Comparison of ENCODE assay signal across 8 cellular contexts in the genomic region with DNA sequence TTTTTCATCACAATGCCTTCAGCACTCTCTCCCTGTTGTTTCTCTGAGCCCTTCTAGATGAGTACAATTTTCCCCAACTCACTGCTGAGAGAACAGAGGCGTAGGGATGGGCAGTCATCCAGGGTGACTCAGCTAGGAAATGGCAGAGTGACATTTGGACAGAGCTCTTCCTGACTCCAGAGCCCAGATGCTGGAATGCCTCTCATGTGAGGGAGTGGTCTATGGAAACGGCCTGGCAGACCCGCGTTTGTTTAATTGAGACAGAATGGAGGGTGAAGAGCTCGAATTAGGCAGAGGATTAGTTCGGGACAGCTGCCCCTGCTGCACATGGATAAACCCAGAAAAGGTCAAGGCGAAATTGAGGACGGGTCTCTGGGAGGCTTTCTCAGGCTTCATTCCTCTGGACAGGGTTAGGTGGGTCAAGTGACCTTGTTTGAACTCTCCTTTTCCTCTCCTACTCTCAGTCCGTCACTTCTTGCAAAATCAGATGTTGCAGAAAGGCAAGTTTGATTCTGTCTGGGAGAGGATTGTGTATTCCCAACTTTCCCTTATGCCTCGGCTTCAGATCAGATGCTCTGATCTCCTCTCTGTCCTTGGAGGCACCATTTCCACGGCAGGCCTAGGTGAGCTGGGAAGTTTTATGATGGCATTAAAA. TPM values are rescaled to one million over a fixed set of nuclear protein-coding genes. Genes with fewer than 3 reads are reported as not detected.
A peak's percentile ranks its signal among the peaks of the same experiment; 100 is the strongest.
DNase-seq lines count a peak whose midpoint lies in the region; ATAC-seq, FAIRE-seq and TF ChIP-seq lines count a peak whose summit lies in the region.

No MANE protein-coding gene starts in this region.

- no peak overlapping the region for H3K4me3 ChIP-seq in astrocyte (ENCODE audit: insufficient read depth, low read depth, low read length)
- H3K4me3 ChIP-seq in hepatocyte: no peak overlapping the region

- H3K27ac Mint-ChIP-seq in HFFc6 (no peak overlapping the region), astrocyte (ENCODE audit: unreplicated experiment) (no peak overlapping the region)
- H3K27ac Mint-ChIP-seq in activated T-cell treated with anti-CD3 and anti-CD28 coated beads, Interleukin-2, amount 50 U/mL, for 72 hours: no peak overlapping the region

- H3K4me2 ChIP-seq in astrocyte (ENCODE audit: low read length) (peak overlapping the region; percentile 59), hepatocyte (no peak overlapping the region)

- no peaks in the 10 kb centered on the region for H3K9me3 Mint-ChIP-seq in HFFc6
- H3K9me3 Mint-ChIP-seq in astrocyte (ENCODE audit: unreplicated experiment): no peaks in the 10 kb centered on the region
- H3K9me3 Mint-ChIP-seq in activated T-cell treated with anti-CD3 and anti-CD28 coated beads, Interleukin-2, amount 50 U/mL, for 72 hours: peaks cover 0 to 1% of the 10 kb centered on the region in 2 donors

- H3K4me3 Mint-ChIP-seq in HFFc6 (no peak overlapping the region), astrocyte (ENCODE audit: unreplicated experiment) (no peak overlapping the region)
- H3K4me3 Mint-ChIP-seq in activated T-cell treated with anti-CD3 and anti-CD28 coated beads, Interleukin-2, amount 50 U/mL, for 72 hours: no peak overlapping the region

- no peaks in the 10 kb centered on the region for H4K20me1 ChIP-seq in astrocyte (ENCODE audit: insufficient read depth, low read length)
- no peaks in the 10 kb centered on the region for H4K20me1 ChIP-seq in hepatocyte (ENCODE audit: insufficient read depth, poor library complexity, severe bottlenecking)

- no peak overlapping the region for H3K9ac ChIP-seq in astrocyte (ENCODE audit: low read length)

- FAIRE-seq in astrocyte (lab: Jason Lieb, UNC): no peak

- no peaks in the 10 kb centered on the region for H3K9me2 ChIP-seq in hepatocyte (replicated peaks; ENCODE audit: insufficient read depth)

- H3K9me3 ChIP-seq in astrocyte (ENCODE audit: insufficient read depth, low read depth, low read length) (no peaks in the 10 kb centered on the region), hepatocyte (ENCODE audit: low read depth) (no peaks in the 10 kb centered on the region)

- no peak for ATAC-seq in activated T-cell treated with anti-CD3 and anti-CD28 coated beads, Interleukin-2, amount 50 U/mL, for 72 hours (replicated peaks in 1 of 2)

- no peaks in the 10 kb centered on the region for H3K27me3 ChIP-seq in astrocyte (ENCODE audit: insufficient read depth, low read length)
- H3K27me3 ChIP-seq in hepatocyte: no peaks in the 10 kb centered on the region

- H3K27me3 Mint-ChIP-seq in HFFc6 (ENCODE audit: insufficient read depth) (peaks cover 32% of the 10 kb centered on the region), astrocyte (ENCODE audit: low read depth, unreplicated experiment) (peaks cover 5% of the 10 kb centered on the region)
- H3K27me3 Mint-ChIP-seq in activated T-cell treated with anti-CD3 and anti-CD28 coated beads, Interleukin-2, amount 50 U/mL, for 72 hours (ENCODE audit: low read depth): peaks cover 94% of the 10 kb centered on the region

- H3K36me3 ChIP-seq in astrocyte (ENCODE audit: insufficient read depth, low read length) (no peaks in the 10 kb centered on the region), hepatocyte (replicated peaks; ENCODE audit: insufficient read depth, low read depth) (no peaks in the 10 kb centered on the region)

- 48% methylated on average over 11 of the region's 11 CpGs for WGBS in hepatocyte (ENCODE audit: low lambda C conversion rate, missing lambda C conversion rate)

- no peaks in the 10 kb centered on the region for H3K79me2 ChIP-seq in astrocyte (ENCODE audit: insufficient read depth, low read length)
- H3K79me2 ChIP-seq in hepatocyte: no peaks in the 10 kb centered on the region

- H3K4me1 Mint-ChIP-seq in HFFc6 (ENCODE audit: low read depth) (peaks cover 13% of the 10 kb centered on the region), astrocyte (ENCODE audit: low read depth, unreplicated experiment) (peaks cover 14% of the 10 kb centered on the region)
- H3K4me1 Mint-ChIP-seq in activated T-cell treated with anti-CD3 and anti-CD28 coated beads, Interleukin-2, amount 50 U/mL, for 72 hours (ENCODE audit: low read depth): peaks cover under 1% of the 10 kb centered on the region

- TF ChIP-seq CTCF in HFFc6 (IDR thresholded peaks at IDR 0.05) (no peak), astrocyte (IDR thresholded peaks at IDR 0.05; ENCODE audit: insufficient read depth, low read depth, low read length) (no peak), hepatocyte (IDR thresholded peaks at IDR 0.05; ENCODE audit: poor library complexity) (no peak), GM20000 (IDR thresholded peaks at IDR 0.05; ENCODE audit: extremely low read depth, missing control alignments) (no peak)

- peaks cover 5% of the 10 kb centered on the region for H3K4me1 ChIP-seq in astrocyte (ENCODE audit: insufficient read depth, low read length)
- H3K4me1 ChIP-seq in hepatocyte (ENCODE audit: insufficient read depth): no peaks in the 10 kb centered on the region

- H2AFZ ChIP-seq in astrocyte (ENCODE audit: low read depth, low read length) (no peak overlapping the region), hepatocyte (no peak overlapping the region)

- DNase-seq in HFFc6: peak; percentile 57
- peak; percentile 85 for DNase-seq in astrocyte (ENCODE audit: low read depth)
- DNase-seq in hepatocyte (ENCODE audit: low spot score): peak; percentile 63
- DNase-seq in stromal cell of bone marrow (ENCODE audit: low read depth): peak; percentile 88
- no peak for DNase-seq in GM20000 (ENCODE audit: low spot score)
- no peak for DNase-seq in NCI-H1436 (lab: John Stamatoyannopoulos, UW)
- DNase-seq in activated CD4-positive, alpha-beta T cell treated with anti-CD3 and anti-CD28 coated beads for 4 hours: no peak
- DNase-seq in activated T-cell treated with anti-CD3 and anti-CD28 coated beads, Interleukin-2, amount 50 U/mL, for 72 hours: no peak

- H3K36me3 Mint-ChIP-seq in HFFc6 (ENCODE audit: low read depth) (no peaks in the 10 kb centered on the region), astrocyte (ENCODE audit: low read depth, unreplicated experiment) (no peaks in the 10 kb centered on the region)
- H3K36me3 Mint-ChIP-seq in activated T-cell treated with anti-CD3 and anti-CD28 coated beads, Interleukin-2, amount 50 U/mL, for 72 hours (ENCODE audit: insufficient read depth in 2 of 2): no peaks in the 10 kb centered on the region

- H3K27ac ChIP-seq in astrocyte (ENCODE audit: low read depth, low read length) (no peak overlapping the region), hepatocyte (no peak overlapping the region)

RNA-seq across cellular contexts. Expression of gene LMO2, which starts 7.6 kb away (rescaled TPM):
- under 1 TPM in 4 of 6 experiments, not detected in 2; 0.11 to 0.30 (median 0.15) TPM for total RNA-seq in HFFc6 (2021; fragmentation: NEBNext Ultra II Directional; extraction: Animal tissue kit (Norgen Biotek cat#: 25700))
- 0.67 and 1.8 TPM in 2 replicates for total RNA-seq in astrocyte
- 2.5 and 4.9 TPM in 2 replicates for total RNA-seq in hepatocyte
- polyA plus RNA-seq in hepatocyte: 4.9 and 5.5 TPM in 2 replicates
- total RNA-seq in activated T-cell treated with anti-CD3 and anti-CD28 coated beads, Interleukin-2, amount 50 U/mL, for 72 hours: not detected

Comparison
In these comparisons a context has a peak if more than half of its experiments do, and no peak if none do; other contexts are left out.
1. DNase-seq: peak in HFFc6 (single experiment), astrocyte (single experiment), hepatocyte (single experiment) and stromal cell of bone marrow (single experiment); none in GM20000 (single experiment), NCI-H1436 (single experiment), activated CD4-positive, alpha-beta T cell treated with anti-CD3 and anti-CD28 coated beads for 4 hours (0 of 2) and activated T-cell treated with anti-CD3 and anti-CD28 coated beads, Interleukin-2, amount 50 U/mL, for 72 hours (0 of 2).